ENCODE assay signal across 5 cellular contexts in genomic region chrX:3837211-3837610, GRCh38.
A peak's percentile ranks its signal among the peaks of the same experiment; 100 is the strongest.
DNase-seq lines count a peak whose midpoint lies in the region; ATAC-seq, FAIRE-seq and TF ChIP-seq lines count a peak whose summit lies in the region.
"Not testable (repeated sequence)": the region's sequence is repeated elsewhere in the genome, so short reads cannot be mapped to it uniquely, and the experiment has no call there.

No MANE protein-coding gene starts in this region.

- not testable (repeated sequence) for H3K36me3 ChIP-seq in GM23338 (ENCODE audit: insufficient read depth); HepG2 (replicated peaks in 1 of 2; ENCODE audit: control insufficient read depth in 1 of 2, insufficient read depth in 2 of 2, low read length in 2 of 2)

- TF ChIP-seq POLR2A in HepG2 (IDR thresholded peaks at IDR 0.05; ENCODE audit: insufficient read depth in 1 of 2, low read depth in 2 of 2, low read length in 2 of 2) = not testable (repeated sequence)

- not testable (repeated sequence) for H4K20me1 ChIP-seq in GM23338 (replicated peaks; ENCODE audit: insufficient read depth); HepG2 (ENCODE audit: insufficient read depth, low read length)

- not testable (repeated sequence) for H3K27ac Mint-ChIP-seq in GM23338; WTC11; stimulated activated effector memory CD8-positive, alpha-beta T cell treated with anti-CD3 and anti-CD28 coated beads, Interleukin-12 subunit alpha, Interleukin-12 subunit beta, amount 100 ng/mL, for 72 hours

- POLR2A ChIA-PET in WTC11 (lab: Charles Lee); HepG2 (lab: Yijun Ruan, JAX): not testable (repeated sequence)

- not testable (repeated sequence) for H3K36me3 Mint-ChIP-seq in GM23338 (ENCODE audit: low read depth); WTC11; stimulated activated effector memory CD8-positive, alpha-beta T cell treated with anti-CD3 and anti-CD28 coated beads, Interleukin-12 subunit alpha, Interleukin-12 subunit beta, amount 100 ng/mL, for 72 hours

- not testable (repeated sequence) for H3K9me2 ChIP-seq in GM23338 (ENCODE audit: insufficient read depth)

- not testable (repeated sequence) for H3K27ac ChIP-seq in GM23338 (ENCODE audit: low read depth); foreskin keratinocyte; HepG2 (ENCODE audit: extremely low read length, insufficient read depth, low read length)

- not testable (repeated sequence) for H3K27me3 ChIP-seq in GM23338 (ENCODE audit: insufficient read depth); foreskin keratinocyte; HepG2 (ENCODE audit: control insufficient read depth in 1 of 2, insufficient read depth in 2 of 2, low read length in 2 of 2)

- DNase-seq in GM23338 (ENCODE audit: low spot score); WTC11 (ENCODE audit: low spot score); foreskin keratinocyte; HepG2 (ENCODE audit: low spot score); stimulated activated effector memory CD8-positive, alpha-beta T cell treated with anti-CD3 and anti-CD28 coated beads, Interleukin-12 subunit alpha, Interleukin-12 subunit beta, amount 100 ng/mL, for 72 hours (ENCODE audit: low spot score in 2 of 2): not testable (repeated sequence)

- intact Hi-C loops in HepG2 (cut with micrococcal nuclease; ENCODE audit: unreplicated experiment) = not testable (repeated sequence)

- H3K9ac ChIP-seq in HepG2 (ENCODE audit: insufficient read depth, low read depth, low read length) = not testable (repeated sequence)

- ATAC-seq in GM23338 = peak; percentile 67
- ATAC-seq in WTC11 = peak; percentile 70
- ATAC-seq in foreskin keratinocyte = peak; percentile 59
- ATAC-seq in HepG2 = peak; percentile 51
- ATAC-seq in stimulated activated effector memory CD8-positive, alpha-beta T cell treated with anti-CD3 and anti-CD28 coated beads, Interleukin-12 subunit alpha, Interleukin-12 subunit beta, amount 100 ng/mL, for 72 hours = peak; percentile 48

- not testable (repeated sequence) for H3F3A ChIP-seq in GM23338 (replicated peaks; ENCODE audit: low read depth)

- H3K27me3 Mint-ChIP-seq in GM23338 (ENCODE audit: insufficient read depth, low read depth, poor library complexity); WTC11 (ENCODE audit: low read depth): not testable (repeated sequence)

- not testable (repeated sequence) for H3K4me1 Mint-ChIP-seq in GM23338; WTC11; stimulated activated effector memory CD8-positive, alpha-beta T cell treated with anti-CD3 and anti-CD28 coated beads, Interleukin-12 subunit alpha, Interleukin-12 subunit beta, amount 100 ng/mL, for 72 hours

- WGBS in HepG2 (ENCODE audit: low lambda C conversion rate) = no CpG with 5 or more reads among the region's 13 CpGs

- not testable (repeated sequence) for H3K4me3 ChIP-seq in GM23338; HepG2 (replicated peaks in 1 of 3; ENCODE audit: insufficient read depth in 1 of 3, low read depth in 2 of 3, low read length in 3 of 3)

- TF ChIP-seq CTCF in GM23338 (conservative IDR thresholded peaks at IDR 0.05; ENCODE audit: low read depth in 2 of 2); WTC11 (IDR thresholded peaks at IDR 0.05); foreskin keratinocyte (conservative IDR thresholded peaks at IDR 0.05); HepG2 (CRISPR knock-in tag; IDR thresholded peaks at IDR 0.05): not testable (repeated sequence)

- CTCF ChIA-PET in WTC11 (lab: Charles Lee); HepG2 (lab: Yijun Ruan, JAX; ENCODE audit: low intra/inter-chr PET ratio, low total read pairs): not testable (repeated sequence)

- not testable (repeated sequence) for H3K9me3 Mint-ChIP-seq in GM23338; WTC11; stimulated activated effector memory CD8-positive, alpha-beta T cell treated with anti-CD3 and anti-CD28 coated beads, Interleukin-12 subunit alpha, Interleukin-12 subunit beta, amount 100 ng/mL, for 72 hours

- not testable (repeated sequence) for TF ChIP-seq EP300 in HepG2 (IDR thresholded peaks at IDR 0.05; ENCODE audit: low read depth in 2 of 2, low read length in 2 of 2); HepG2 (CRISPR knock-in tag; IDR thresholded peaks at IDR 0.05; ENCODE audit: borderline replicate concordance)

- BruUV-seq in HepG2 (replicated peaks; lab: Mats Ljungman, UMichigan) = not testable (repeated sequence)

- H2AFZ ChIP-seq in GM23338; HepG2 (ENCODE audit: low read length): not testable (repeated sequence)

- H3K4me2 ChIP-seq in GM23338; HepG2 (ENCODE audit: low read depth, low read length): not testable (repeated sequence)

- not testable (repeated sequence) for H3K4me1 ChIP-seq in GM23338 (ENCODE audit: insufficient read depth); foreskin keratinocyte; HepG2 (ENCODE audit: insufficient read depth, low read length)

- H3K4me3 Mint-ChIP-seq in GM23338; WTC11; stimulated activated effector memory CD8-positive, alpha-beta T cell treated with anti-CD3 and anti-CD28 coated beads, Interleukin-12 subunit alpha, Interleukin-12 subunit beta, amount 100 ng/mL, for 72 hours: not testable (repeated sequence)

- not testable (repeated sequence) for H3K79me2 ChIP-seq in GM23338 (replicated peaks; ENCODE audit: insufficient read depth); HepG2 (ENCODE audit: insufficient read depth, low read length)

- in situ Hi-C loops in HepG2 (cut with HindIII; ENCODE audit: extremely low pct_ligation_motif_present, low pct_unique_long_range_greater_than_20kb) = not testable (repeated sequence)

- not testable (repeated sequence) for FAIRE-seq in HepG2 (lab: Jason Lieb, UNC)

- H3K9me3 ChIP-seq in HepG2 (ENCODE audit: low read length) = not testable (repeated sequence)

- not testable (repeated sequence) for TF ChIP-seq RAD21 in HepG2 (CRISPR knock-in tag; IDR thresholded peaks at IDR 0.05)
